10 cellular contexts compared by ENCODE assay signal in genomic region chr2:172734711-172735645, GRCh38. TPM values are rescaled to one million over a fixed set of nuclear protein-coding genes. Genes with fewer than 3 reads are reported as not detected.
DNase-seq lines count a peak whose midpoint lies in the region; ATAC-seq and TF ChIP-seq lines count a peak whose summit lies in the region.
"Had no signal": no experiment of that assay in that cellular context is flagged by ENCODE, and none has a peak within 500 bp of the region (broad histone marks: within the 10 kb centered on the region; RNA-seq: fewer than 3 reads in every experiment).

No MANE protein-coding gene starts in this region.

- no peaks in the 10 kb centered on the region for H3K36me3 Mint-ChIP-seq in activated T-helper 1 cell treated with anti-CD3 and anti-CD28 coated beads, Interleukin-12 subunit alpha, Interleukin-12 subunit beta, Interleukin-2, Interleukin-4 antibody, amounts not matched to agents 30 ng/mL and 10 ng/mL and 1 ng/mL, durations not matched to agents 14 hours and 24 hours and 36 hours (ENCODE audit: low read depth)
- H3K36me3 Mint-ChIP-seq in stimulated activated naive B cell treated with anti-CD40 and anti-IgM and Interleukin-4, amounts not matched to agents 10 μg/mL and 1 μg/mL and 100 μg/mL, for 72 hours: no peaks in the 10 kb centered on the region

- peaks cover 41% of the 10 kb centered on the region for H3K27me3 ChIP-seq in iPS-15b (ENCODE audit: control insufficient read depth, insufficient read depth, low read length)
- H3K27me3 ChIP-seq in left lung: peaks cover 50 to 74% of the 10 kb centered on the region in 2 donors

- H3K27ac ChIP-seq in left lung: no peak overlapping the region
- H3K27ac ChIP-seq: BLaER1 had no signal

- ATAC-seq in stimulated activated naive B cell treated with anti-CD40 and anti-IgM and Interleukin-4, amounts not matched to agents 10 μg/mL and 1 μg/mL and 100 μg/mL, for 72 hours (replicated peaks): peak in 1 of 2 donors; percentile 10
- ATAC-seq in left lung: no peak
- no peak for ATAC-seq in HG03469 (IDR thresholded peaks at IDR 0.05; ENCODE audit: unreplicated experiment)
- ATAC-seq in GM18909 (IDR thresholded peaks at IDR 0.05; ENCODE audit: poor library complexity, unreplicated experiment): no peak

- H3K4me3 Mint-ChIP-seq in activated T-helper 1 cell treated with anti-CD3 and anti-CD28 coated beads, Interleukin-12 subunit alpha, Interleukin-12 subunit beta, Interleukin-2, Interleukin-4 antibody, amounts not matched to agents 30 ng/mL and 10 ng/mL and 1 ng/mL, durations not matched to agents 14 hours and 24 hours and 36 hours: peak overlapping the region; percentile 39
- peak overlapping the region; percentile 41 to 57 for H3K4me3 Mint-ChIP-seq in stimulated activated naive B cell treated with anti-CD40 and anti-IgM and Interleukin-4, amounts not matched to agents 10 μg/mL and 1 μg/mL and 100 μg/mL, for 72 hours

- peaks cover 76% of the 10 kb centered on the region for H3K27me3 Mint-ChIP-seq in activated T-helper 1 cell treated with anti-CD3 and anti-CD28 coated beads, Interleukin-12 subunit alpha, Interleukin-12 subunit beta, Interleukin-2, Interleukin-4 antibody, amounts not matched to agents 30 ng/mL and 10 ng/mL and 1 ng/mL, durations not matched to agents 14 hours and 24 hours and 36 hours (ENCODE audit: insufficient read depth)
- H3K27me3 Mint-ChIP-seq in stimulated activated naive B cell treated with anti-CD40 and anti-IgM and Interleukin-4, amounts not matched to agents 10 μg/mL and 1 μg/mL and 100 μg/mL, for 72 hours: peaks cover 56 to 60% of the 10 kb centered on the region in 2 donors

- DNase-seq in NCI-H345 (lab: John Stamatoyannopoulos, UW): peak; percentile 39
- no peak for DNase-seq in NCI-H345 treated with DMSO at 0.1 percent for 48 hours (lab: John Stamatoyannopoulos, UW; ENCODE audit: unreplicated experiment)
- no peak for DNase-seq in activated T-helper 1 cell treated with anti-CD3 and anti-CD28 coated beads, Interleukin-12 subunit alpha, Interleukin-12 subunit beta, Interleukin-2, Interleukin-4 antibody, amounts not matched to agents 30 ng/mL and 10 ng/mL and 1 ng/mL, durations not matched to agents 14 hours and 24 hours and 36 hours (ENCODE audit: low spot score)
- no peak for DNase-seq in stimulated activated naive B cell treated with anti-CD40 and anti-IgM and Interleukin-4, amounts not matched to agents 10 μg/mL and 1 μg/mL and 100 μg/mL, for 72 hours
- DNase-seq in left lung: no peak

- TF ChIP-seq CTCF in left lung (IDR thresholded peaks at IDR 0.05): no peak

- H3K9ac ChIP-seq in iPS-15b (ENCODE audit: low read depth, low read length): no peak overlapping the region
- H3K9ac ChIP-seq: BLaER1 had no signal

- H3K36me3 ChIP-seq in iPS-15b (ENCODE audit: control insufficient read depth, insufficient read depth, low read length) (no peaks in the 10 kb centered on the region), left lung (no peaks in the 10 kb centered on the region)
- H3K36me3 ChIP-seq: BLaER1 had no signal

- H3K4me1 Mint-ChIP-seq in activated T-helper 1 cell treated with anti-CD3 and anti-CD28 coated beads, Interleukin-12 subunit alpha, Interleukin-12 subunit beta, Interleukin-2, Interleukin-4 antibody, amounts not matched to agents 30 ng/mL and 10 ng/mL and 1 ng/mL, durations not matched to agents 14 hours and 24 hours and 36 hours (ENCODE audit: low read depth): no peaks in the 10 kb centered on the region
- peaks cover 6 to 7% of the 10 kb centered on the region in 2 donors for H3K4me1 Mint-ChIP-seq in stimulated activated naive B cell treated with anti-CD40 and anti-IgM and Interleukin-4, amounts not matched to agents 10 μg/mL and 1 μg/mL and 100 μg/mL, for 72 hours

- peak overlapping the region; percentile 60 for H3K4me3 ChIP-seq in iPS-15b (ENCODE audit: low read depth, low read length)
- H3K4me3 ChIP-seq in left lung: peak overlapping the region in 1 of 2 donors; percentile 17

- H3K27ac Mint-ChIP-seq in activated T-helper 1 cell treated with anti-CD3 and anti-CD28 coated beads, Interleukin-12 subunit alpha, Interleukin-12 subunit beta, Interleukin-2, Interleukin-4 antibody, amounts not matched to agents 30 ng/mL and 10 ng/mL and 1 ng/mL, durations not matched to agents 14 hours and 24 hours and 36 hours: no peak overlapping the region
- no peak overlapping the region for H3K27ac Mint-ChIP-seq in stimulated activated naive B cell treated with anti-CD40 and anti-IgM and Interleukin-4, amounts not matched to agents 10 μg/mL and 1 μg/mL and 100 μg/mL, for 72 hours
- H3K27ac Mint-ChIP-seq: dendritic cell treated with granulocyte-macrophage colony-stimulating factor and Interleukin-4, amounts not matched to agents 40 ng/mL and 50 ng/mL, for 4 days had no signal

- peaks cover 5% of the 10 kb centered on the region for H3K4me1 ChIP-seq in iPS-15b (ENCODE audit: control insufficient read depth, insufficient read depth, low read length)
- H3K4me1 ChIP-seq in left lung: peaks cover 0 to 6% of the 10 kb centered on the region in 2 donors

- no peaks in the 10 kb centered on the region for H3K9me3 Mint-ChIP-seq in activated T-helper 1 cell treated with anti-CD3 and anti-CD28 coated beads, Interleukin-12 subunit alpha, Interleukin-12 subunit beta, Interleukin-2, Interleukin-4 antibody, amounts not matched to agents 30 ng/mL and 10 ng/mL and 1 ng/mL, durations not matched to agents 14 hours and 24 hours and 36 hours
- no peaks in the 10 kb centered on the region for H3K9me3 Mint-ChIP-seq in stimulated activated naive B cell treated with anti-CD40 and anti-IgM and Interleukin-4, amounts not matched to agents 10 μg/mL and 1 μg/mL and 100 μg/mL, for 72 hours
- H3K9me3 Mint-ChIP-seq: dendritic cell treated with granulocyte-macrophage colony-stimulating factor and Interleukin-4, amounts not matched to agents 40 ng/mL and 50 ng/mL, for 4 days had no signal

- intact Hi-C loops in activated T-helper 1 cell treated with anti-CD3 and anti-CD28 coated beads, Interleukin-12 subunit alpha, Interleukin-12 subunit beta, Interleukin-2, Interleukin-4 antibody, amounts not matched to agents 30 ng/mL and 10 ng/mL and 1 ng/mL, durations not matched to agents 14 hours and 24 hours and 36 hours (cut with micrococcal nuclease): no loop called here
- intact Hi-C loops in left lung (cut with DNase I): no loop called here

- H3K9me3 ChIP-seq in iPS-15b (ENCODE audit: control insufficient read depth, insufficient read depth, low read length) (no peaks in the 10 kb centered on the region), left lung (no peaks in the 10 kb centered on the region)
- H3K9me3 ChIP-seq: BLaER1 had no signal

RNA-seq across cellular contexts. Expression of gene RAPGEF4, which starts 0.7 kb away (rescaled TPM):
- 0.31 and 0.42 TPM in 2 replicates for total RNA-seq in activated T-helper 1 cell treated with anti-CD3 and anti-CD28 coated beads, Interleukin-12 subunit alpha, Interleukin-12 subunit beta, Interleukin-2, Interleukin-4 antibody, amounts not matched to agents 30 ng/mL and 10 ng/mL and 1 ng/mL, durations not matched to agents 14 hours and 24 hours and 36 hours
- 10 to 100 TPM; 10.1 to 12.6 TPM for total RNA-seq in left lung
